In genomic region chr3:195069501-195070251, GRCh38 we compare ENCODE assay signal across 1 cellular context.
TF ChIP-seq lines count a peak whose summit lies in the region.

No MANE protein-coding gene starts in this region.

TF ChIP-seq in H1, 55 proteins besides CTCF, POLR2A, EP300 and RAD21 (continued from another document):
- TF ChIP-seq RBBP5 (IDR thresholded peaks at IDR 0.05; ENCODE audit: borderline replicate concordance, low read depth, low read length) (no peak), YY1 (IDR thresholded peaks at IDR 0.05; ENCODE audit: low read depth, low read length) (no peak), POLR2AphosphoS5 (IDR thresholded peaks at IDR 0.05; ENCODE audit: low read depth, low read length) (no peak), SRF (IDR thresholded peaks at IDR 0.05; ENCODE audit: low read depth, low read length) (no peak), POU5F1 (IDR thresholded peaks at IDR 0.05; ENCODE audit: low read depth, low read length) (no peak)
TF ChIP-seq in H1: peak in this region for 0.
